24 cellular contexts compared by ENCODE assay signal in genomic region chr14:21921453-21921852, GRCh38.
DNase-seq lines count a peak whose midpoint lies in the region; ATAC-seq and TF ChIP-seq lines count a peak whose summit lies in the region.
"Had no signal": no experiment of that assay in that cellular context is flagged by ENCODE, and none has a peak within 500 bp of the region (broad histone marks: within the 10 kb centered on the region; RNA-seq: fewer than 3 reads in every experiment).

No MANE protein-coding gene starts in this region.

- no peak for ATAC-seq in stimulated activated naive CD8-positive, alpha-beta T cell treated with anti-CD3 and anti-CD28 coated beads, Interleukin-15, Interleukin-2, amounts not matched to agents 100 U/mL and 50 U/mL, for 24 hours
- peak; percentile 32 for ATAC-seq in activated T-helper 17 cell treated with anti-CD3 and anti-CD28 coated beads, Interleukin-2, amount 50 U/mL, for 72 hours (replicated peaks)
- no peak for ATAC-seq in naive thymus-derived CD4-positive, alpha-beta T cell
- no peak for ATAC-seq in HG03159 (IDR thresholded peaks at IDR 0.05; ENCODE audit: unreplicated experiment)
- ATAC-seq: effector memory CD8-positive, alpha-beta T cell; left lobe of liver; pancreas had no signal

- no peak for DNase-seq in stimulated activated naive CD8-positive, alpha-beta T cell treated with anti-CD3 and anti-CD28 coated beads, Interleukin-15, Interleukin-2, amounts not matched to agents 100 U/mL and 50 U/mL, for 24 hours
- no peak for DNase-seq in naive thymus-derived CD4-positive, alpha-beta T cell
- DNase-seq in NCI-H1930 (lab: John Stamatoyannopoulos, UW) (no peak), tibial artery (no peak)
- DNase-seq: activated CD4-positive, alpha-beta T cell treated with anti-CD3 and anti-CD28 coated beads for 4 hours; central memory CD4-positive, alpha-beta T cell; effector memory CD8-positive, alpha-beta T cell; erythroblast; MV-4-11; NCI-H1436 treated with DMSO at 0.1 percent for 48 hours; NCI-H2107; pancreas; retina; Right ventricle myocardium superior; small intestine; thyroid gland had no signal

- H3K9me3 ChIP-seq in naive thymus-derived CD4-positive, alpha-beta T cell (ENCODE audit: control insufficient read depth in 2 of 3, low read length in 3 of 3), result no peaks in the 10 kb centered on the region
- no peaks in the 10 kb centered on the region for H3K9me3 ChIP-seq in tibial artery
- H3K9me3 ChIP-seq: BLaER1, pancreas, thyroid gland had no signal

- peak overlapping the region; percentile 33 for H3K27ac ChIP-seq in naive thymus-derived CD4-positive, alpha-beta T cell (ENCODE audit: low read depth, low read length)
- no peak overlapping the region for H3K27ac ChIP-seq in tibial artery
- H3K27ac ChIP-seq: BLaER1, neural progenitor cell, pancreas, thyroid gland had no signal

- CTCF ChIA-PET in naive thymus-derived CD4-positive, alpha-beta T cell (lab: Charles Lee), result interaction anchor here (1.0 to 2.2 kb wide), 6 partner anchors 9 to 649 kb away, joined by 3 to 8 read pairs (median 4); no protein-coding TSS in a partner anchor

- peak overlapping the region; percentile 55 for H3K27ac Mint-ChIP-seq in stimulated activated naive CD8-positive, alpha-beta T cell treated with anti-CD3 and anti-CD28 coated beads, Interleukin-15, Interleukin-2, amounts not matched to agents 100 ng/mL and 50 ng/mL, for 24 hours
- peak overlapping the region; percentile 58 for H3K27ac Mint-ChIP-seq in activated T-helper 17 cell treated with anti-CD3 and anti-CD28 coated beads, Interleukin-2, amount 50 U/mL, for 72 hours
- peak overlapping the region in 8 of 9 donors; percentile 69 to 90 (median 81) for H3K27ac Mint-ChIP-seq in naive thymus-derived CD4-positive, alpha-beta T cell
- H3K27ac Mint-ChIP-seq: neural progenitor cell; T-helper 2 cell treated with Interferon-gamma antibody and Interleukin-4, amounts not matched to agents 5 μg/mL and 100 μg/mL, for 36 hours had no signal

- peaks cover 8% of the 10 kb centered on the region for H3K36me3 Mint-ChIP-seq in stimulated activated naive CD8-positive, alpha-beta T cell treated with anti-CD3 and anti-CD28 coated beads, Interleukin-15, Interleukin-2, amounts not matched to agents 100 ng/mL and 50 ng/mL, for 24 hours (ENCODE audit: low read depth)
- no peaks in the 10 kb centered on the region for H3K36me3 Mint-ChIP-seq in activated T-helper 17 cell treated with anti-CD3 and anti-CD28 coated beads, Interleukin-2, amount 50 U/mL, for 72 hours (ENCODE audit: low read depth)
- peaks cover 0 to 22% (median 0%) of the 10 kb centered on the region in 5 donors for H3K36me3 Mint-ChIP-seq in naive thymus-derived CD4-positive, alpha-beta T cell
- H3K36me3 Mint-ChIP-seq: IgD-negative memory B cell, neural progenitor cell had no signal

- TF ChIP-seq CTCF in tibial artery (IDR thresholded peaks at IDR 0.05), result no peak

- no peaks in the 10 kb centered on the region for H3K27me3 Mint-ChIP-seq in stimulated activated naive CD8-positive, alpha-beta T cell treated with anti-CD3 and anti-CD28 coated beads, Interleukin-15, Interleukin-2, amounts not matched to agents 100 ng/mL and 50 ng/mL, for 24 hours
- no peaks in the 10 kb centered on the region for H3K27me3 Mint-ChIP-seq in activated T-helper 17 cell treated with anti-CD3 and anti-CD28 coated beads, Interleukin-2, amount 50 U/mL, for 72 hours
- H3K27me3 Mint-ChIP-seq in naive thymus-derived CD4-positive, alpha-beta T cell, result no peaks in the 10 kb centered on the region
- H3K27me3 Mint-ChIP-seq: effector memory CD8-positive, alpha-beta T cell; IgD-negative memory B cell had no signal

- H3K4me3 ChIP-seq in naive thymus-derived CD4-positive, alpha-beta T cell (ENCODE audit: low read length), result no peak overlapping the region
- H3K4me3 ChIP-seq in tibial artery, result no peak overlapping the region
- H3K4me3 ChIP-seq: BLaER1, neural progenitor cell, pancreas, thyroid gland had no signal

- intact Hi-C loops in naive thymus-derived CD4-positive, alpha-beta T cell (cut with micrococcal nuclease), result no loop called here
- intact Hi-C loops in tibial artery (cut with DNase I; ENCODE audit: low total_unique reads), result no loop called here

- no peaks in the 10 kb centered on the region for H3K27me3 ChIP-seq in naive thymus-derived CD4-positive, alpha-beta T cell (ENCODE audit: control insufficient read depth in 2 of 2, insufficient read depth in 2 of 2, low read length in 2 of 2)
- no peaks in the 10 kb centered on the region for H3K27me3 ChIP-seq in tibial artery
- H3K27me3 ChIP-seq: BLaER1, pancreas, thyroid gland had no signal

- peaks cover 30 to 65% of the 10 kb centered on the region in 2 donors for H3K4me1 ChIP-seq in naive thymus-derived CD4-positive, alpha-beta T cell (ENCODE audit: control insufficient read depth in 2 of 2, insufficient read depth in 2 of 2, low read length in 2 of 2)
- peaks cover 0 to 8% (median 0%) of the 10 kb centered on the region in 4 donors for H3K4me1 ChIP-seq in tibial artery
- H3K4me1 ChIP-seq: neural progenitor cell, pancreas, thyroid gland had no signal

- H3K4me3 Mint-ChIP-seq in stimulated activated naive CD8-positive, alpha-beta T cell treated with anti-CD3 and anti-CD28 coated beads, Interleukin-15, Interleukin-2, amounts not matched to agents 100 ng/mL and 50 ng/mL, for 24 hours, result no peak overlapping the region
- H3K4me3 Mint-ChIP-seq in activated T-helper 17 cell treated with anti-CD3 and anti-CD28 coated beads, Interleukin-2, amount 50 U/mL, for 72 hours, result peak overlapping the region; percentile 56
- H3K4me3 Mint-ChIP-seq in naive thymus-derived CD4-positive, alpha-beta T cell, result peak overlapping the region in 3 of 10 donors; percentile 34 to 46 (median 37)
- H3K4me3 Mint-ChIP-seq: effector memory CD8-positive, alpha-beta T cell; IgD-negative memory B cell; neural progenitor cell; T-helper 2 cell treated with Interferon-gamma antibody and Interleukin-4, amounts not matched to agents 5 μg/mL and 100 μg/mL, for 36 hours had no signal

- H3K36me3 ChIP-seq in naive thymus-derived CD4-positive, alpha-beta T cell (ENCODE audit: control insufficient read depth in 2 of 3, insufficient read depth in 3 of 3, low read length in 3 of 3), result no peaks in the 10 kb centered on the region
- no peaks in the 10 kb centered on the region for H3K36me3 ChIP-seq in tibial artery
- H3K36me3 ChIP-seq: BLaER1, neural progenitor cell, pancreas, thyroid gland had no signal

- peaks cover 4% of the 10 kb centered on the region for H3K9me3 Mint-ChIP-seq in stimulated activated naive CD8-positive, alpha-beta T cell treated with anti-CD3 and anti-CD28 coated beads, Interleukin-15, Interleukin-2, amounts not matched to agents 100 ng/mL and 50 ng/mL, for 24 hours
- peaks cover 6% of the 10 kb centered on the region for H3K9me3 Mint-ChIP-seq in activated T-helper 17 cell treated with anti-CD3 and anti-CD28 coated beads, Interleukin-2, amount 50 U/mL, for 72 hours
- H3K9me3 Mint-ChIP-seq in naive thymus-derived CD4-positive, alpha-beta T cell, result peaks cover 0 to 9% (median 0%) of the 10 kb centered on the region in 11 donors
- H3K9me3 Mint-ChIP-seq: effector memory CD8-positive, alpha-beta T cell; neural progenitor cell had no signal

- peaks cover 85% of the 10 kb centered on the region for H3K4me1 Mint-ChIP-seq in stimulated activated naive CD8-positive, alpha-beta T cell treated with anti-CD3 and anti-CD28 coated beads, Interleukin-15, Interleukin-2, amounts not matched to agents 100 ng/mL and 50 ng/mL, for 24 hours (ENCODE audit: low read depth)
- peaks cover 19% of the 10 kb centered on the region for H3K4me1 Mint-ChIP-seq in activated T-helper 17 cell treated with anti-CD3 and anti-CD28 coated beads, Interleukin-2, amount 50 U/mL, for 72 hours
- peaks cover 23 to 89% (median 81%) of the 10 kb centered on the region in 7 donors for H3K4me1 Mint-ChIP-seq in naive thymus-derived CD4-positive, alpha-beta T cell
- H3K4me1 Mint-ChIP-seq: neural progenitor cell had no signal

- POLR2A ChIA-PET in naive thymus-derived CD4-positive, alpha-beta T cell (lab: Charles Lee), result interaction anchor here (0.7 to 4.5 kb wide), 6 partner anchors 8 to 642 kb away, joined by 3 to 26 read pairs (median 4); no protein-coding TSS in a partner anchor
